ENCODE assay signal across 20 cellular contexts in genomic region chr21:44066116-44066515, GRCh38. TPM values are rescaled to one million over a fixed set of nuclear protein-coding genes. Genes with fewer than 3 reads are reported as not detected.
DNase-seq lines count a peak whose midpoint lies in the region; ATAC-seq, FAIRE-seq and TF ChIP-seq lines count a peak whose summit lies in the region.
"Had no signal": no experiment of that assay in that cellular context is flagged by ENCODE, and none has a peak within 500 bp of the region (broad histone marks: within the 10 kb centered on the region; RNA-seq: fewer than 3 reads in every experiment).

No MANE protein-coding gene starts in this region.

- no peaks in the 10 kb centered on the region for H3K9me3 Mint-ChIP-seq in activated CD4-positive, alpha-beta T cell treated with anti-CD3 and anti-CD28 coated beads, Interleukin-2, amount 10 ng/mL, durations not matched to agents 7 days and 5 days
- H3K9me3 Mint-ChIP-seq: dendritic cell treated with granulocyte-macrophage colony-stimulating factor and Interleukin-4, amounts not matched to agents 40 ng/mL and 50 ng/mL, for 4 days had no signal

- TF ChIP-seq EP300 in GM12878 (IDR thresholded peaks at IDR 0.05; ENCODE audit: borderline replicate concordance in 1 of 2, control insufficient read depth in 1 of 2, low read depth in 2 of 2, low read length in 2 of 2): no peak

- SMC1A ChIA-PET in GM12878 (lab: Charles Lee; ENCODE audit: uncharacterized antibody, unreplicated experiment): interaction anchor here (1.0 kb wide), 2 partner anchors 45 to 52 kb away, joined by 3 read pairs; no protein-coding TSS in a partner anchor

- H3K4me3 Mint-ChIP-seq in activated CD4-positive, alpha-beta T cell treated with anti-CD3 and anti-CD28 coated beads, Interleukin-2, amount 10 ng/mL, durations not matched to agents 7 days and 5 days: peak overlapping the region; percentile 53
- H3K4me3 Mint-ChIP-seq: dendritic cell treated with granulocyte-macrophage colony-stimulating factor and Interleukin-4, amounts not matched to agents 40 ng/mL and 50 ng/mL, for 4 days had no signal

- 94% methylated on average over 10 of the region's 10 CpGs for WGBS in GM12878 (ENCODE audit: insufficient coverage, insufficient replicate concordance, low lambda C conversion rate, missing lambda C conversion rate)
- 85 to 93% (median 91%) methylated on average over 10 of the region's 10 CpGs for WGBS in small intestine, 3 donors

- no peak for DNase-seq in activated CD4-positive, alpha-beta T cell treated with anti-CD3 and anti-CD28 coated beads, Interleukin-2, amount 10 ng/mL, durations not matched to agents 7 days and 5 days
- DNase-seq in activated CD4-positive, alpha-beta T cell treated with anti-CD3 and anti-CD28 coated beads, Interleukin-2, amount 50 U/mL, for 48 hours: no peak
- no peak for DNase-seq in Peyer's patch
- no peak for DNase-seq in GM12878 (ENCODE audit: low read depth, low spot score)
- DNase-seq in small intestine: no peak
- no peak for DNase-seq in RPMI8226
- DNase-seq in GM12892 (ENCODE audit: insufficient read length): no peak
- DNase-seq in SW 1271 (lab: John Stamatoyannopoulos, UW): no peak
- DNase-seq: Caco-2, heart left ventricle, NCI-H1694 treated with DMSO at 0.1 percent for 48 hours, NCI-H510A, SJCRH30 had no signal

- H3K27ac ChIP-seq in Peyer's patch (peak overlapping the region; percentile 53 to 66 (median 61)), GM12878 (ENCODE audit: control insufficient read depth, insufficient read depth) (0 out of 2 replicates have a peak overlapping the region, but pooled peaks have one; percentile 35), small intestine (ENCODE audit: low read depth in 1 of 2, low read length in 1 of 2) (peak overlapping the region; percentile 38 to 82)
- H3K27ac ChIP-seq: A549, SJCRH30 had no signal

- H3K27me3 Mint-ChIP-seq in activated CD4-positive, alpha-beta T cell treated with anti-CD3 and anti-CD28 coated beads, Interleukin-2, amount 10 ng/mL, durations not matched to agents 7 days and 5 days: no peaks in the 10 kb centered on the region
- H3K27me3 Mint-ChIP-seq: dendritic cell treated with granulocyte-macrophage colony-stimulating factor and Interleukin-4, amounts not matched to agents 40 ng/mL and 50 ng/mL, for 4 days had no signal

- H3K4me3 ChIP-seq in Peyer's patch: no peak overlapping the region
- no peak overlapping the region for H3K4me3 ChIP-seq in GM12878
- H3K4me3 ChIP-seq in small intestine (ENCODE audit: low read depth in 1 of 2, low read length in 2 of 2): no peak overlapping the region
- H3K4me3 ChIP-seq: A549, heart left ventricle, SJCRH30 had no signal

- H3K36me3 ChIP-seq in Peyer's patch: peaks cover 0 to 81% (median 0%) of the 10 kb centered on the region in 3 donors
- H3K36me3 ChIP-seq in GM12878 (ENCODE audit: control insufficient read depth in 2 of 2, insufficient read depth in 2 of 2, low read length in 1 of 2): peaks cover 33 to 35% of the 10 kb centered on the region in 2 experiments; a peak in 3 of 4 replicates
- peaks cover 6 to 15% of the 10 kb centered on the region in 2 donors for H3K36me3 ChIP-seq in small intestine (ENCODE audit: control insufficient read depth in 2 of 2, insufficient read depth in 2 of 2, low read length in 2 of 2)

- no peak for TF ChIP-seq CTCF in Peyer's patch (IDR thresholded peaks at IDR 0.05)
- no peak for TF ChIP-seq CTCF in GM12878 (IDR thresholded peaks at IDR 0.05 in 2 of 3, conservative IDR thresholded peaks at IDR 0.05 in 1 of 3; ENCODE audit: control insufficient read depth in 2 of 3, extremely low read depth in 1 of 3, insufficient read depth in 1 of 3, low read depth in 3 of 3, low read length in 3 of 3)

- peaks cover 47% of the 10 kb centered on the region for H3K36me3 Mint-ChIP-seq in activated CD4-positive, alpha-beta T cell treated with anti-CD3 and anti-CD28 coated beads, Interleukin-2, amount 10 ng/mL, durations not matched to agents 7 days and 5 days (ENCODE audit: low read depth)

- ATAC-seq in GM12878: no peak
- ATAC-seq: A549, heart left ventricle had no signal

- no peaks in the 10 kb centered on the region for H4K20me1 ChIP-seq in GM12878 (ENCODE audit: control insufficient read depth, insufficient read depth)

- no peak for TF ChIP-seq POLR2A in Peyer's patch (IDR thresholded peaks at IDR 0.05)
- no peak for TF ChIP-seq POLR2A in GM12878 (IDR thresholded peaks at IDR 0.05; ENCODE audit: low read depth, low read length)
- no peak for TF ChIP-seq POLR2A in GM12892 (IDR thresholded peaks at IDR 0.05; ENCODE audit: low read depth, low read length)

- H3K27ac Mint-ChIP-seq in activated CD4-positive, alpha-beta T cell treated with anti-CD3 and anti-CD28 coated beads, Interleukin-2, amount 10 ng/mL, durations not matched to agents 7 days and 5 days: peak overlapping the region; percentile 96

- no peak overlapping the region for H2AFZ ChIP-seq in GM12878 (ENCODE audit: control insufficient read depth, low read depth, low read length)

- POLR2A ChIA-PET in activated CD4-positive, alpha-beta T cell treated with anti-CD3 and anti-CD28 coated beads, Interleukin-2, amount 10 ng/mL, durations not matched to agents 7 days and 5 days (lab: Charles Lee): interaction anchor here (1.2 kb wide), 1 partner anchor 18 kb away, joined by 3 read pairs; no protein-coding TSS in a partner anchor
- POLR2A ChIA-PET in GM12878 (lab: Charles Lee): no interaction called here

- H3K4me2 ChIP-seq in GM12878 (ENCODE audit: control insufficient read depth, insufficient read depth): no peak overlapping the region
- H3K4me2 ChIP-seq: A549 had no signal

- TF ChIP-seq RAD21 in GM12878 (IDR thresholded peaks at IDR 0.05; ENCODE audit: insufficient read depth, low read depth, low read length): no peak

- FAIRE-seq in GM12878 (lab: Jason Lieb, UNC) (no peak), small intestine (lab: Jason Lieb, UNC) (no peak), GM12892 (lab: Jason Lieb, UNC) (no peak)
- FAIRE-seq: A549, G401.6, H54, HTR-8/SVneo, keratinocyte, urothelium cell line had no signal

- BruUV-seq in GM12878 (replicated peaks; lab: Mats Ljungman, UMichigan): no TSS peak

- in situ Hi-C loops in GM12878 (cut with MboI): no loop called here

- H3K4me1 ChIP-seq in Peyer's patch: peaks cover 0 to 5% (median 0%) of the 10 kb centered on the region in 4 donors
- 0 out of 2 replicates have a peak, but pooled peaks cover 7% of the 10 kb centered on the region for H3K4me1 ChIP-seq in GM12878 (ENCODE audit: control insufficient read depth, insufficient read depth, low read length)
- no peaks in the 10 kb centered on the region for H3K4me1 ChIP-seq in small intestine (ENCODE audit: control insufficient read depth in 2 of 2, insufficient read depth in 1 of 2, low read depth in 1 of 2, low read length in 1 of 2)
- H3K4me1 ChIP-seq: A549, Caco-2, heart left ventricle, SJCRH30 had no signal

- intact Hi-C loops in GM12878 (cut with micrococcal nuclease; ENCODE audit: unreplicated experiment): no loop called here

- peaks cover 4% of the 10 kb centered on the region for H3K79me2 ChIP-seq in GM12878 (ENCODE audit: control insufficient read depth, insufficient read depth, low read length)

- RAD21 ChIA-PET in GM12878 (lab: Charles Lee; ENCODE audit: unreplicated experiment): no interaction called here

- peaks cover 40% of the 10 kb centered on the region for H3K4me1 Mint-ChIP-seq in activated CD4-positive, alpha-beta T cell treated with anti-CD3 and anti-CD28 coated beads, Interleukin-2, amount 10 ng/mL, durations not matched to agents 7 days and 5 days

- CTCF ChIA-PET in activated CD4-positive, alpha-beta T cell treated with anti-CD3 and anti-CD28 coated beads, Interleukin-2, amount 10 ng/mL, durations not matched to agents 7 days and 5 days (lab: Charles Lee): interaction anchor here (1.0 to 4.0 kb wide), 4 partner anchors 9 to 47 kb away, joined by 3 to 17 read pairs (median 4); no protein-coding TSS in a partner anchor
- CTCF ChIA-PET in GM12878 (lab: Yijun Ruan, JAX): interaction anchor here (0.8 kb wide), 1 partner anchor 9 kb away, joined by 3 read pairs; no protein-coding TSS in a partner anchor

- H3K9ac ChIP-seq in GM12878 (ENCODE audit: control insufficient read depth, insufficient read depth, low read length): no peak overlapping the region

- H3K27me3 ChIP-seq in Peyer's patch: no peaks in the 10 kb centered on the region
- no peaks in the 10 kb centered on the region for H3K27me3 ChIP-seq in GM12878 (replicated peaks in 1 of 2; ENCODE audit: control insufficient read depth in 2 of 2, insufficient read depth in 2 of 2, low read length in 1 of 2)
- no peaks in the 10 kb centered on the region for H3K27me3 ChIP-seq in small intestine (ENCODE audit: control insufficient read depth in 2 of 2, insufficient read depth in 2 of 2, low read length in 2 of 2)
- H3K27me3 ChIP-seq: heart left ventricle, SJCRH30 had no signal

- H3K9me3 ChIP-seq in Peyer's patch (no peaks in the 10 kb centered on the region), GM12878 (replicated peaks; ENCODE audit: control insufficient read depth, insufficient read depth, low read length) (no peaks in the 10 kb centered on the region), small intestine (ENCODE audit: control insufficient read depth, low read depth) (no peaks in the 10 kb centered on the region)
- H3K9me3 ChIP-seq: A549, Caco-2, heart left ventricle, SJCRH30 had no signal

RNA-seq across cellular contexts. Expression of gene PWP2, which starts 41.1 kb away (rescaled TPM):
- total RNA-seq in activated CD4-positive, alpha-beta T cell treated with anti-CD3 and anti-CD28 coated beads, Interleukin-2, amount 10 ng/mL, durations not matched to agents 7 days and 5 days: 10 to 100 TPM; 24.2 to 29.0 TPM
- 10 to 100 TPM in 2 of 4 donors, 1 to 10 TPM in 2; 5.6 to 63.5 (median 10.6) TPM for total RNA-seq in Peyer's patch
- 13.6 and 16.5 TPM in 2 replicates for total RNA-seq in GM12878 (2013; cell fraction: nucleolus; rRNA removed)
- 8.6 and 9.4 TPM in 2 replicates for total RNA-seq in GM12878 (2014; rRNA removed)
- 0.72 and 1.2 TPM in 2 replicates for total RNA-seq in GM12878 (2014; rRNA removed; fragmentation: Illumina TruSeq; extraction: Trizol)
- 2.5 and 2.8 TPM in 2 replicates for total RNA-seq in GM12878 (2021)
- 1.8 TPM for polyA plus RNA-seq in GM12878 (2011; ENCODE audit: low read depth)
- polyA plus RNA-seq in GM12878 (2011; rRNA removed): 2.6 and 5.2 TPM in 2 replicates
- 3.2 and 3.4 TPM in 2 replicates for polyA plus RNA-seq in GM12878 (2011; cell fraction: cytosol; rRNA removed)
- 14.6 and 18.6 TPM in 2 replicates for polyA plus RNA-seq in GM12878 (2011; cell fraction: nucleus; rRNA removed)
- polyA plus RNA-seq in GM12878 (2012): 2.5 and 4.8 TPM in 2 replicates
- polyA plus RNA-seq in GM12878 (2014; fragmentation: Illumina TruSeq; extraction: Trizol): 2.1 TPM in 2 replicates
- polyA plus RNA-seq in GM12878 (2014; fragmentation: Nextera tagmentation; extraction: Ambion mirVana): under 1 TPM; 0.03 to 0.09 TPM
- 4.2 and 5.5 TPM in 2 replicates for polyA plus RNA-seq in GM12878 (2014; rRNA removed)
- polyA plus RNA-seq in GM12878 (2016; fragmentation: Nextera tagmentation; extraction: Ambion mirVana): 1 to 10 TPM; 1.8 to 1.9 TPM
- polyA minus RNA-seq in GM12878 (2011; rRNA and poly(A)+ RNA removed): 0.59 and 2.9 TPM in 2 replicates
- polyA minus RNA-seq in GM12878 (2011; cell fraction: cytosol; rRNA and poly(A)+ RNA removed): 0.73 and 1.6 TPM in 2 replicates
- polyA minus RNA-seq in GM12878 (2011; cell fraction: nucleus; rRNA and poly(A)+ RNA removed): 8.2 and 13.1 TPM in 2 replicates
- 10 to 100 TPM in 2 of 3 donors, 1 to 10 TPM in 1; 6.7 to 44.0 (median 25.0) TPM for polyA plus RNA-seq in small intestine
- polyA plus RNA-seq in GM12892 (2012; ENCODE audit: missing spikeins): 8.2 TPM

RNA-seq across cellular contexts. Expression of gene TRAPPC10, which starts 54.0 kb away (rescaled TPM):
- 10 to 100 TPM; 61.7 to 76.9 TPM for total RNA-seq in activated CD4-positive, alpha-beta T cell treated with anti-CD3 and anti-CD28 coated beads, Interleukin-2, amount 10 ng/mL, durations not matched to agents 7 days and 5 days
- 100 to 1,000 TPM in 1 of 4 donors, 10 to 100 TPM in 3; 62.2 to 153 (median 93.0) TPM for total RNA-seq in Peyer's patch
- total RNA-seq in GM12878 (2013; cell fraction: nucleolus; rRNA removed): 156 and 162 TPM in 2 replicates
- total RNA-seq in GM12878 (2014; rRNA removed): 31.0 and 40.9 TPM in 2 replicates
- total RNA-seq in GM12878 (2014; rRNA removed; fragmentation: Illumina TruSeq; extraction: Trizol): 27.5 and 28.9 TPM in 2 replicates
- 34.4 and 39.6 TPM in 2 replicates for total RNA-seq in GM12878 (2021)
- 12.1 TPM for polyA plus RNA-seq in GM12878 (2011; ENCODE audit: low read depth)
- polyA plus RNA-seq in GM12878 (2011; rRNA removed): 24.5 and 38.7 TPM in 2 replicates
- 28.0 and 29.3 TPM in 2 replicates for polyA plus RNA-seq in GM12878 (2011; cell fraction: cytosol; rRNA removed)
- polyA plus RNA-seq in GM12878 (2011; cell fraction: nucleus; rRNA removed): 85.3 and 93.6 TPM in 2 replicates
- 15.4 and 19.3 TPM in 2 replicates for polyA plus RNA-seq in GM12878 (2012)
- polyA plus RNA-seq in GM12878 (2014; fragmentation: Illumina TruSeq; extraction: Trizol): 33.9 and 34.8 TPM in 2 replicates
- polyA plus RNA-seq in GM12878 (2014; fragmentation: Nextera tagmentation; extraction: Ambion mirVana): 1 to 10 TPM; 1.1 to 2.5 TPM
- 27.5 and 28.4 TPM in 2 replicates for polyA plus RNA-seq in GM12878 (2014; rRNA removed)
- polyA plus RNA-seq in GM12878 (2016; fragmentation: Nextera tagmentation; extraction: Ambion mirVana): 10 to 100 TPM in 1 of 2 experiments, 1 to 10 TPM in 1; 5.9 to 14.3 TPM
- 35.3 and 39.6 TPM in 2 replicates for polyA minus RNA-seq in GM12878 (2011; rRNA and poly(A)+ RNA removed)
- 18.2 and 19.4 TPM in 2 replicates for polyA minus RNA-seq in GM12878 (2011; cell fraction: cytosol; rRNA and poly(A)+ RNA removed)
- polyA minus RNA-seq in GM12878 (2011; cell fraction: nucleus; rRNA and poly(A)+ RNA removed): 28.7 and 56.4 TPM in 2 replicates
- polyA plus RNA-seq in small intestine: 10 to 100 TPM in 1 of 3 donors, 1 to 10 TPM in 2; 8.4 to 14.0 (median 8.7) TPM
- 24.6 TPM for polyA plus RNA-seq in GM12892 (2012; ENCODE audit: missing spikeins)
